8 cellular contexts compared by ENCODE assay signal in the genomic region with DNA sequence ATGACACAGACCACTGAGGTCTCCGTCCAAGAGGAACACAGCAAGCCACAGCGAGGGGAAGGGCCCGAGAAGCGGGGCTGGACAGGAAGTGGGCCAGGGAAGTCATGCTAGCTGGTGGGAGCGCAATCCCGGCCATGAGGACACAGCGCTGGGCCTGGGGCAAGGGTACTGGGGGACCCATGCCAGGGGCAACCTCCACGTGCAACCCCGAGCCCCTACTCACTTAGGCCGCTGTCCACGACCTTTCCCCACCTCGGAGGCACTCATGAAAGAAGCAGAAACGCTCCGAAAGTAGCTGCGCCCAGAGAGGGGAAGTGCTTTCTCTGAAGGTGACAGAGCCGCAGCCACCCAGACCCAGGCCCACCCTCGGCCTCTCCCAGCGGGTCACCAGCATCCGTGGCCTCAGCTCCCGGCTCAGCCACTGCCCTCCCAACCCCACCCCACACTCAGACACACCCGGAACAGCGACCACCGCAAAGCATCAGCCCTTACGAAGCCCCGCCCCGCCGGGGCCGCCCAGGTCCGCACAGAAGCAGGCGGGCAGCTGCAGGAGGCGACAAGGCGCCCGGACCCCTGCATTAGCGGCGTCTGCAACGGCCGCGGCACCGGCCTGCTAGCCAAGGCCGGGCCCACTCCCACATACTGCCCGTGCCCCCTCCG. TPM values are rescaled to one million over a fixed set of nuclear protein-coding genes. Genes with fewer than 3 reads are reported as not detected.
DNase-seq lines count a peak whose midpoint lies in the region; ATAC-seq and TF ChIP-seq lines count a peak whose summit lies in the region.

No MANE protein-coding gene starts in this region.

- H3K27ac ChIP-seq in heart right ventricle, result peak overlapping the region; percentile 59 to 100 (median 93)

- peak overlapping the region; percentile 84 for H3K4me3 Mint-ChIP-seq in activated T-helper 17 cell treated with anti-CD3 and anti-CD28 coated beads, Interleukin-2, amount 50 U/mL, for 72 hours

- peak overlapping the region; percentile 90 for H3K27ac Mint-ChIP-seq in activated T-helper 17 cell treated with anti-CD3 and anti-CD28 coated beads, Interleukin-2, amount 50 U/mL, for 72 hours

- H3K27me3 ChIP-seq in heart right ventricle, result no peaks in the 10 kb centered on the region

- H3K4me1 Mint-ChIP-seq in activated T-helper 17 cell treated with anti-CD3 and anti-CD28 coated beads, Interleukin-2, amount 50 U/mL, for 72 hours, result peaks cover 35% of the 10 kb centered on the region

- no peaks in the 10 kb centered on the region for H3K27me3 Mint-ChIP-seq in activated T-helper 17 cell treated with anti-CD3 and anti-CD28 coated beads, Interleukin-2, amount 50 U/mL, for 72 hours

- H3K9me3 Mint-ChIP-seq in activated T-helper 17 cell treated with anti-CD3 and anti-CD28 coated beads, Interleukin-2, amount 50 U/mL, for 72 hours, result no peaks in the 10 kb centered on the region

- no peak for TF ChIP-seq CTCF in heart right ventricle (IDR thresholded peaks at IDR 0.05)

- no peaks in the 10 kb centered on the region for H3K36me3 Mint-ChIP-seq in activated T-helper 17 cell treated with anti-CD3 and anti-CD28 coated beads, Interleukin-2, amount 50 U/mL, for 72 hours (ENCODE audit: low read depth)

- intact Hi-C loops in heart right ventricle (cut with DNase I) (loop anchor here in 5 of 10 donors (2.0 to 5.0 kb wide), 3 partner anchors 27 to 47 kb away; no protein-coding TSS in a partner anchor), sciatic nerve (cut with DNase I) (no loop called here)

- no peak for ATAC-seq in activated T-helper 17 cell treated with anti-CD3 and anti-CD28 coated beads, Interleukin-2, amount 50 U/mL, for 72 hours (replicated peaks)
- ATAC-seq in heart right ventricle (no peak), sciatic nerve (no peak)

- no peaks in the 10 kb centered on the region for H3K9me3 ChIP-seq in heart right ventricle

- peak; percentile 74 for DNase-seq in activated effector memory CD4-positive, alpha-beta T cell treated with anti-CD3 and anti-CD28 coated beads, Interleukin-2, amount 50 U/mL, for 16 hours
- no peak for DNase-seq in activated effector memory CD4-positive, alpha-beta T cell treated with Interleukin-2 at 50 U/mL for 16 hours
- DNase-seq in NCI-H748 treated with DMSO at 0.1 percent for 48 hours (lab: John Stamatoyannopoulos, UW) (peak; percentile 7), heart right ventricle (peak; percentile 25 to 42), sciatic nerve (ENCODE audit: low spot score) (peak; percentile 66), NCI-H2029 treated with DMSO at 0.1 percent for 48 hours (lab: John Stamatoyannopoulos, UW) (no peak)
- no peak for DNase-seq in effector CD4-positive, alpha-beta T cell

- H3K4me3 ChIP-seq in heart right ventricle, result peak overlapping the region; percentile 67 to 100 (median 98)

- 1% methylated on average over 42 of the region's 42 CpGs for WGBS in heart right ventricle, 2 donors

- H3K4me1 ChIP-seq in heart right ventricle, result peaks cover 17 to 64% (median 57%) of the 10 kb centered on the region in 9 donors

- H3K36me3 ChIP-seq in heart right ventricle, result no peaks in the 10 kb centered on the region

RNA-seq across cellular contexts. Expression of gene BICD2, which starts 0.8 kb away (rescaled TPM):
- 10 to 100 TPM; 14.2 to 24.9 TPM for total RNA-seq in activated T-helper 17 cell treated with anti-CD3 and anti-CD28 coated beads, Interleukin-2, amount 50 U/mL, for 72 hours
- total RNA-seq in heart right ventricle (10 to 100 TPM; 28.0 to 41.8 (median 33.4) TPM), sciatic nerve (31.0 TPM)
- 10 to 100 TPM; 22.5 to 24.7 TPM for polyA plus RNA-seq in heart right ventricle

Comparison
In these comparisons a context has a peak if more than half of its experiments do, and no peak if none do; other contexts are left out.
1. DNase-seq: peak in activated effector memory CD4-positive, alpha-beta T cell treated with anti-CD3 and anti-CD28 coated beads, Interleukin-2, amount 50 U/mL, for 16 hours (single experiment), NCI-H748 treated with DMSO at 0.1 percent for 48 hours (single experiment), heart right ventricle (2 of 2) and sciatic nerve (single experiment); none in activated effector memory CD4-positive, alpha-beta T cell treated with Interleukin-2 at 50 U/mL for 16 hours (single experiment), NCI-H2029 treated with DMSO at 0.1 percent for 48 hours (single experiment) and effector CD4-positive, alpha-beta T cell (single experiment).